In the genomic region with DNA sequence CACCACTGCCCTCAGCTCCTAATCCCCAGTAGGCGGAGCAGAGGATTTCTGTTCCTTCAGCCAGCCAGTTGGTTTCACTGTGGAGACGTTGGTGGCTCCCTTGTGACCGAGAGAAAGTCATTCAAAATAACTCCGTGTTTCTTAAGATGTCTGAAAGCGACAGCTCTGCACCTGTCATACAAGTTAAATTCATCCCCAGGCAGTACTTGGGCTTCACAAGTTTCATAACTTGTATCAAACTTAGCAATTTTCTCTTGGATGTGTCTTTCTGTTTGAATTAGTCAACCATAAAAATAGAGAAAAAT, we compare ENCODE assay signal across 8 cellular contexts. TPM values are rescaled to one million over a fixed set of nuclear protein-coding genes. Genes with fewer than 3 reads are reported as not detected.
DNase-seq lines count a peak whose midpoint lies in the region; ATAC-seq and TF ChIP-seq lines count a peak whose summit lies in the region.

No MANE protein-coding gene starts in this region.

- H3K27me3 ChIP-seq in ACC112 (ENCODE audit: insufficient read depth, low read length) = no peaks in the 10 kb centered on the region
- peaks cover 0 to 69% (median 53%) of the 10 kb centered on the region in 45 donors for H3K27me3 ChIP-seq in dorsolateral prefrontal cortex
- H3K27me3 ChIP-seq in osteoblast (ENCODE audit: insufficient read depth, low read length) = no peaks in the 10 kb centered on the region

- H2AFZ ChIP-seq in ACC112 (ENCODE audit: low read length, unreplicated experiment) (peak overlapping the region; percentile 77), osteoblast (ENCODE audit: low read length) (peak overlapping the region; percentile 35)

- TF ChIP-seq CTCF in dorsolateral prefrontal cortex (IDR thresholded peaks at IDR 0.05 in 54 of 56, conservative IDR thresholded peaks at IDR 0.05 in 2 of 56; ENCODE audit: low read depth in 1 of 56, partially characterized antibody in 56 of 56) (peak in 1 of 56 donors; percentile 10), osteoblast (IDR thresholded peaks at IDR 0.05; ENCODE audit: extremely low read depth, low read depth, low read length) (peak; percentile 33)

- H3K4me2 ChIP-seq in osteoblast (ENCODE audit: insufficient read depth, low read length) = peak overlapping the region; percentile 74

- H3K4me1 ChIP-seq in ACC112 (ENCODE audit: control insufficient read depth, insufficient read depth, low read length, unreplicated experiment) = peaks cover 15% of the 10 kb centered on the region
- H3K4me1 ChIP-seq in osteoblast (ENCODE audit: insufficient read depth, low read length) = peaks cover 21% of the 10 kb centered on the region

- H3K27ac ChIP-seq in ACC112 (ENCODE audit: low read depth, low read length) (peak overlapping the region; percentile 64), dorsolateral prefrontal cortex (peak overlapping the region in 36 of 59 donors; percentile 1 to 93 (median 81)), osteoblast (ENCODE audit: low read depth, low read length) (peak overlapping the region; percentile 22)

- ATAC-seq in GM19372 (IDR thresholded peaks at IDR 0.05; ENCODE audit: low read depth, unreplicated experiment) (peak; percentile 25), HG03378 (IDR thresholded peaks at IDR 0.05; ENCODE audit: unreplicated experiment) (peak; percentile 44)

- DNase-seq in dorsolateral prefrontal cortex (no peak), osteoblast (ENCODE audit: insufficient read length, low spot score, missing footprints) (no peak), medulla oblongata (ENCODE audit: extremely low spot score) (no peak), AG08395 (ENCODE audit: low spot score) (no peak), NCI-H1092 (lab: John Stamatoyannopoulos, UW) (no peak)

- peaks cover 15% of the 10 kb centered on the region; the same call in 1 of the 2 replicates for H3K36me3 ChIP-seq in ACC112 (ENCODE audit: insufficient read depth, low read length)
- H3K36me3 ChIP-seq in osteoblast (ENCODE audit: insufficient read depth, low read length) = peaks cover 8% of the 10 kb centered on the region

- no peaks in the 10 kb centered on the region for H3K9me3 ChIP-seq in osteoblast (ENCODE audit: low read depth, low read length)

- peaks cover 9% of the 10 kb centered on the region for H4K20me1 ChIP-seq in osteoblast (ENCODE audit: insufficient read depth, low read length)

- H3K4me3 ChIP-seq in ACC112 (ENCODE audit: low read depth, low read length) (peak overlapping the region; percentile 87), dorsolateral prefrontal cortex (peak overlapping the region; percentile 50 to 86 (median 70)), osteoblast (ENCODE audit: insufficient read depth, low read length) (peak overlapping the region; percentile 87)

- intact Hi-C loops in dorsolateral prefrontal cortex (cut with DNase I) = loop anchor here (1.0 to 5.0 kb wide), 3 partner anchors 14 to 197 kb away; no protein-coding TSS in a partner anchor

- H3K79me2 ChIP-seq in ACC112 (ENCODE audit: control insufficient read depth, insufficient read depth, low read length, unreplicated experiment) (peaks cover 32% of the 10 kb centered on the region), osteoblast (ENCODE audit: insufficient read depth, low read length) (peaks cover 29% of the 10 kb centered on the region)

RNA-seq across cellular contexts. Expression of a gene that starts 0.4 kb away (rescaled TPM):
- 10 to 100 TPM in 1 of 120 experiments, 1 to 10 TPM in 119; 1.4 to 10.3 (median 2.9) TPM for total RNA-seq in dorsolateral prefrontal cortex
- total RNA-seq in osteoblast = 50.7 and 51.9 TPM in 2 replicates

RNA-seq across cellular contexts. Expression of a gene that starts 14.9 kb away (rescaled TPM):
- total RNA-seq in dorsolateral prefrontal cortex = 1 to 10 TPM in 119 of 120 experiments, under 1 TPM in 1; 0.63 to 5.4 (median 2.5) TPM
- total RNA-seq in osteoblast = 15.2 and 16.5 TPM in 2 replicates

RNA-seq across cellular contexts. Expression of a gene that starts 15.3 kb away (rescaled TPM):
- total RNA-seq in dorsolateral prefrontal cortex = 10 to 100 TPM in 4 of 120 experiments, 1 to 10 TPM in 115, under 1 TPM in 1; 0.87 to 11.8 (median 5.2) TPM
- total RNA-seq in osteoblast = 32.1 and 37.6 TPM in 2 replicates

Comparison
In these comparisons a context has a peak if more than half of its experiments do, and no peak if none do; other contexts are left out.
1. H3K27ac ChIP-seq: peak in every context shown above with its lines; median percentile 81 in dorsolateral prefrontal cortex; 64 in ACC112; 22 in osteoblast.